In the genomic region with DNA sequence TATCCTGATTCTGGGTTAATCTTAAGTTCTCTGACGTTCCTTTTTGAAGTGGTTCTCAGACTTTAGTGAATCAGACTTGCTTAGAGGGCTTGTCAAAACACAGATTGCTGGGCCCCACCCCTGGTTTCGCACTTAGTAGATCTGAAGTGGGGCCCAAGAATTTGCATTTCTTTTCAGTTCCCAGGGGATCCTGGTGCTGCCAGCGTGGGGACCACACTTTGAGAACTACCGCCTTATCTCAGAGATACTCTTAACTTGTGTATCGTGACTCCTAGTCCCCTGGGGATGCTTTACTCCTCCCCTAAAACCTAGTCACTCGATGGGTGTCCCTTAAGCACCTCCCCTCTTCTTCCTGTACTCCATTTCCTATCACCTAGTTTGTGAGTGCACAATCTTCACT, we compare ENCODE assay signal across 16 cellular contexts. TPM values are rescaled to one million over a fixed set of nuclear protein-coding genes. Genes with fewer than 3 reads are reported as not detected.
A peak's percentile ranks its signal among the peaks of the same experiment; 100 is the strongest.
DNase-seq lines count a peak whose midpoint lies in the region; ATAC-seq, FAIRE-seq and TF ChIP-seq lines count a peak whose summit lies in the region.
"Had no signal": no experiment of that assay in that cellular context is flagged by ENCODE, and none has a peak within 500 bp of the region (broad histone marks: within the 10 kb centered on the region; RNA-seq: fewer than 3 reads in every experiment).

No MANE protein-coding gene starts in this region.

- TF ChIP-seq EP300 in sigmoid colon (IDR thresholded peaks at IDR 0.05) = no peak

- TF ChIP-seq POLR2A in sigmoid colon (IDR thresholded peaks at IDR 0.05) = no peak
- TF ChIP-seq POLR2A in gastrocnemius medialis (IDR thresholded peaks at IDR 0.05) = no peak

- H3K9me3 ChIP-seq in sigmoid colon (no peaks in the 10 kb centered on the region), gastrocnemius medialis (no peaks in the 10 kb centered on the region)
- H3K9me3 ChIP-seq: SJCRH30 had no signal

- TF ChIP-seq CTCF in GM10266 (IDR thresholded peaks at IDR 0.05; ENCODE audit: control insufficient read depth, insufficient read depth, low read depth, missing control alignments) (no peak), sigmoid colon (IDR thresholded peaks at IDR 0.05) (no peak), gastrocnemius medialis (IDR thresholded peaks at IDR 0.05 in 4 of 5, conservative IDR thresholded peaks at IDR 0.05 in 1 of 5) (no peak)

- in situ Hi-C loops in gastrocnemius medialis (cut with MboI; ENCODE audit: low sequenced_read_pairs in 4 of 4) = no loop called here

- WGBS in sigmoid colon, 2 donors = 60 to 87% methylated on average over 6 of the region's 6 CpGs

- H3K4me3 ChIP-seq in sigmoid colon (no peak overlapping the region), gastrocnemius medialis (no peak overlapping the region)
- H3K4me3 ChIP-seq: SJCRH30 had no signal

- H3K4me1 ChIP-seq in sigmoid colon (no peaks in the 10 kb centered on the region), gastrocnemius medialis (no peaks in the 10 kb centered on the region)
- H3K4me1 ChIP-seq: SJCRH30 had no signal

- FAIRE-seq in RCC 7860 (lab: Jason Lieb, UNC) = no peak
- FAIRE-seq: H1, kidney had no signal

- H3K36me3 ChIP-seq in sigmoid colon = no peaks in the 10 kb centered on the region
- no peaks in the 10 kb centered on the region for H3K36me3 ChIP-seq in gastrocnemius medialis
- H3K36me3 ChIP-seq: SJCRH30 had no signal

- no peak overlapping the region for H3K27ac ChIP-seq in sigmoid colon
- no peak overlapping the region for H3K27ac ChIP-seq in gastrocnemius medialis
- H3K27ac ChIP-seq: SJCRH30 had no signal

- DNase-seq in GM10266 (ENCODE audit: extremely low spot score) (peak; percentile 81), RCC 7860 (ENCODE audit: low spot score) (no peak), sigmoid colon (no peak), mucosa of gallbladder (ENCODE audit: low spot score) (no peak), gastrocnemius medialis (no peak)
- DNase-seq: activated CD4-positive, alpha-beta T cell treated with anti-CD3 and anti-CD28 coated beads for 4 hours; CD4-positive, CD25-positive, alpha-beta regulatory T cell; kidney; NCI-H1092 treated with DMSO at 0.1 percent for 48 hours; SJCRH30 had no signal

- ATAC-seq in GM18861 (IDR thresholded peaks at IDR 0.05; ENCODE audit: unreplicated experiment) (peak; percentile 86), GM21737 (IDR thresholded peaks at IDR 0.05; ENCODE audit: unreplicated experiment) (peak; percentile 73), HG03575 (IDR thresholded peaks at IDR 0.05; ENCODE audit: extremely low read depth, insufficient number of reproducible peaks, low FRiP score, unreplicated experiment) (peak; percentile 56), gastrocnemius medialis (no peak)

- intact Hi-C loops in sigmoid colon (cut with DNase I) (no loop called here), gastrocnemius medialis (cut with DNase I; ENCODE audit: low total_unique reads) (no loop called here)

- H3K27me3 ChIP-seq in sigmoid colon (peaks cover 0 to 4% (median 0%) of the 10 kb centered on the region in 3 donors), gastrocnemius medialis (no peaks in the 10 kb centered on the region)
- H3K27me3 ChIP-seq: SJCRH30 had no signal

RNA-seq across cellular contexts. Expression of gene KRTDAP, which starts 5.6 kb away (rescaled TPM):
- total RNA-seq in sigmoid colon (not detected), mucosa of gallbladder (not detected), gastrocnemius medialis (not detected)
- polyA plus RNA-seq in sigmoid colon = not detected
- total RNA-seq: CD4-positive, CD25-positive, alpha-beta regulatory T cell; kidney; neural crest cell; SJCRH30 had no signal
- polyA plus RNA-seq: CD4-positive, CD25-positive, alpha-beta regulatory T cell had no signal

RNA-seq across cellular contexts. Expression of gene DMKN, which starts 28.8 kb away (rescaled TPM):
- total RNA-seq in sigmoid colon (10 to 100 TPM in 3 of 4 donors, 1 to 10 TPM in 1; 6.1 to 39.0 (median 24.4) TPM), mucosa of gallbladder (1.8 TPM), gastrocnemius medialis (under 1 TPM in 1 of 4 donors, not detected in 3; 0.89 TPM)
- polyA plus RNA-seq in sigmoid colon = 10 to 100 TPM in 1 of 3 donors, 1 to 10 TPM in 2; 5.5 to 20.6 (median 9.0) TPM
- total RNA-seq: CD4-positive, CD25-positive, alpha-beta regulatory T cell; neural crest cell; SJCRH30 had no signal

RNA-seq across cellular contexts. Expression of gene FFAR2, which starts 36.6 kb away (rescaled TPM):
- total RNA-seq in sigmoid colon (under 1 TPM in 1 of 4 donors, not detected in 3; 0.81 TPM), mucosa of gallbladder (0.17 TPM), gastrocnemius medialis (not detected)
- under 1 TPM in 2 of 3 donors, not detected in 1; 0.69 to 0.92 TPM for polyA plus RNA-seq in sigmoid colon
- total RNA-seq: CD4-positive, CD25-positive, alpha-beta regulatory T cell; H1; neural crest cell; SJCRH30 had no signal
- polyA plus RNA-seq: CD4-positive, CD25-positive, alpha-beta regulatory T cell; H1 had no signal

RNA-seq across cellular contexts. Expression of gene SBSN, which starts 43.5 kb away (rescaled TPM):
- total RNA-seq in sigmoid colon = not detected
- polyA plus RNA-seq in sigmoid colon = 1 to 10 TPM in 1 of 3 donors, under 1 TPM in 1, not detected in 1; 0.17 to 1.2 TPM
- total RNA-seq in mucosa of gallbladder = not detected
- total RNA-seq in gastrocnemius medialis = not detected
- total RNA-seq: CD4-positive, CD25-positive, alpha-beta regulatory T cell; H1; kidney; SJCRH30 had no signal
- polyA plus RNA-seq: CD4-positive, CD25-positive, alpha-beta regulatory T cell; H1 had no signal

RNA-seq across cellular contexts. Expression of gene GAPDHS, which starts 48.6 kb away (rescaled TPM):
- total RNA-seq in sigmoid colon = not detected
- polyA plus RNA-seq in sigmoid colon = not detected
- total RNA-seq in mucosa of gallbladder = not detected
- total RNA-seq in gastrocnemius medialis = not detected
- total RNA-seq: CD4-positive, CD25-positive, alpha-beta regulatory T cell; H1; kidney; neural crest cell; SJCRH30 had no signal
- polyA plus RNA-seq: adipose tissue; CD4-positive, CD25-positive, alpha-beta regulatory T cell had no signal

Comparison
In these comparisons a context has a peak if more than half of its experiments do, and no peak if none do; other contexts are left out.
1. ATAC-seq: peak in GM18861 (single experiment), GM21737 (single experiment) and HG03575 (single experiment); none in gastrocnemius medialis (0 of 2).